In genomic region chr11:8863838-8864237, GRCh38 we compare ENCODE assay signal across 13 cellular contexts. TPM values are rescaled to one million over a fixed set of nuclear protein-coding genes. Genes with fewer than 3 reads are reported as not detected.
DNase-seq lines count a peak whose midpoint lies in the region; ATAC-seq and TF ChIP-seq lines count a peak whose summit lies in the region.
"Had no signal": no experiment of that assay in that cellular context is flagged by ENCODE, and none has a peak within 500 bp of the region (broad histone marks: within the 10 kb centered on the region; RNA-seq: fewer than 3 reads in every experiment).

No MANE protein-coding gene starts in this region.

- no peaks in the 10 kb centered on the region for H3K4me1 Mint-ChIP-seq in activated CD8-positive, alpha-beta T cell treated with anti-CD3 and anti-CD28 coated beads for 36 hours (ENCODE audit: low read depth)

- no peak overlapping the region for H3K27ac Mint-ChIP-seq in activated CD8-positive, alpha-beta T cell treated with anti-CD3 and anti-CD28 coated beads for 36 hours

- 64 to 79% methylated on average over 1 of the region's 1 CpG for WGBS in testis, 2 donors

- peaks cover 50% of the 10 kb centered on the region for H3K4me1 ChIP-seq in HAP-1
- H3K4me1 ChIP-seq in foreskin keratinocyte = peaks cover 9% of the 10 kb centered on the region
- peaks cover 4% of the 10 kb centered on the region for H3K4me1 ChIP-seq in testis
- H3K4me1 ChIP-seq: prostate gland had no signal

- H3K4me3 ChIP-seq in HAP-1 (no peak overlapping the region), testis (no peak overlapping the region)
- H3K4me3 ChIP-seq: gastroesophageal sphincter, prostate gland had no signal

- TF ChIP-seq CTCF in foreskin keratinocyte (conservative IDR thresholded peaks at IDR 0.05) (no peak), testis (IDR thresholded peaks at IDR 0.05) (no peak)
- TF ChIP-seq CTCF in activated CD8-positive, alpha-beta T cell treated with anti-CD3 and anti-CD28 coated beads for 36 hours (IDR thresholded peaks at IDR 0.05) = no peak

- H3K27me3 ChIP-seq in HAP-1 (ENCODE audit: low read depth) (no peaks in the 10 kb centered on the region), foreskin keratinocyte (no peaks in the 10 kb centered on the region), testis (no peaks in the 10 kb centered on the region)
- H3K27me3 ChIP-seq: gastroesophageal sphincter had no signal

- H3K9me3 Mint-ChIP-seq in activated CD8-positive, alpha-beta T cell treated with anti-CD3 and anti-CD28 coated beads for 36 hours = no peaks in the 10 kb centered on the region

- no peak overlapping the region for H3K4me3 Mint-ChIP-seq in activated CD8-positive, alpha-beta T cell treated with anti-CD3 and anti-CD28 coated beads for 36 hours

- H3K27me3 Mint-ChIP-seq in activated CD8-positive, alpha-beta T cell treated with anti-CD3 and anti-CD28 coated beads for 36 hours = peaks cover 34% of the 10 kb centered on the region

- CTCF ChIA-PET in HEK293T (lab: Yijun Ruan, JAX) = no interaction called here
- CTCF ChIA-PET in activated CD8-positive, alpha-beta T cell treated with anti-CD3 and anti-CD28 coated beads for 36 hours (lab: Charles Lee) = no interaction called here

- DNase-seq in HAP-1 (ENCODE audit: low spot score in 2 of 2) = peak; percentile 16 to 48
- peak; percentile 61 for DNase-seq in astrocyte of the hippocampus (ENCODE audit: low read depth, low spot score)
- DNase-seq in foreskin keratinocyte = peak in 1 of 2 donors; percentile 24
- no peak for DNase-seq in testis
- no peak for DNase-seq in HEK293T (ENCODE audit: extremely low spot score)
- no peak for DNase-seq in SHP77 (lab: John Stamatoyannopoulos, UW)
- DNase-seq in activated CD4-positive, alpha-beta T cell treated with anti-CD3 and anti-CD28 coated beads, Interleukin-2, amount 50 U/mL, for 4 hours = no peak
- no peak for DNase-seq in activated CD8-positive, alpha-beta T cell treated with anti-CD3 and anti-CD28 coated beads for 36 hours
- DNase-seq: anterior cingulate cortex, left ventricle myocardium superior, NCI-H146 had no signal

- H3K36me3 ChIP-seq in HAP-1 (replicated peaks) (no peaks in the 10 kb centered on the region), testis (ENCODE audit: low read depth, missing control alignments) (no peaks in the 10 kb centered on the region)
- H3K36me3 ChIP-seq: gastroesophageal sphincter, prostate gland had no signal

- in situ Hi-C loops in HAP-1 (cut with MboI; ENCODE audit: low sequenced_read_pairs) = no loop called here

- POLR2A ChIA-PET in HEK293T (lab: Yijun Ruan, JAX) = no interaction called here
- POLR2A ChIA-PET in activated CD8-positive, alpha-beta T cell treated with anti-CD3 and anti-CD28 coated beads for 36 hours (lab: Charles Lee) = no interaction called here

- ATAC-seq in foreskin keratinocyte = peak; percentile 23
- no peak for ATAC-seq in activated CD8-positive, alpha-beta T cell treated with anti-CD3 and anti-CD28 coated beads for 36 hours
- ATAC-seq: gastroesophageal sphincter, left ventricle myocardium superior had no signal

- no peaks in the 10 kb centered on the region for H3K36me3 Mint-ChIP-seq in activated CD8-positive, alpha-beta T cell treated with anti-CD3 and anti-CD28 coated beads for 36 hours (ENCODE audit: low read depth)

- no peak for TF ChIP-seq POLR2A in testis (IDR thresholded peaks at IDR 0.05)

- intact Hi-C loops in testis (cut with DNase I; ENCODE audit: low total_unique reads) = no loop called here
- intact Hi-C loops in activated CD8-positive, alpha-beta T cell treated with anti-CD3 and anti-CD28 coated beads for 36 hours (cut with micrococcal nuclease) = no loop called here

- H3K27ac ChIP-seq in foreskin keratinocyte (no peak overlapping the region), testis (peak overlapping the region; percentile 59 to 71)
- H3K27ac ChIP-seq: gastroesophageal sphincter, prostate gland had no signal

- no peaks in the 10 kb centered on the region for H3K9me3 ChIP-seq in HAP-1
- no peaks in the 10 kb centered on the region for H3K9me3 ChIP-seq in testis
- H3K9me3 ChIP-seq: gastroesophageal sphincter, prostate gland had no signal

TF ChIP-seq in HEK293T, 16 proteins besides CTCF, POLR2A, EP300 and RAD21:
- no peak for TF ChIP-seq NFRKB (IDR thresholded peaks at IDR 0.05)

RNA-seq across cellular contexts. Expression of gene AKIP1, which starts 47.2 kb away (rescaled TPM):
- total RNA-seq in foreskin keratinocyte (42.4 and 44.8 TPM in 2 replicates), testis (10 to 100 TPM; 38.5 to 40.4 TPM)
- polyA plus RNA-seq in foreskin keratinocyte (50.4 and 56.5 TPM in 2 replicates), testis (ENCODE audit: insufficient read depth, low read depth, low replicate concordance) (30.9 TPM)
- total RNA-seq in activated CD8-positive, alpha-beta T cell treated with anti-CD3 and anti-CD28 coated beads for 36 hours = 10 to 100 TPM; 27.8 to 28.2 TPM

Comparison
In these comparisons a context has a peak if more than half of its experiments do, and no peak if none do; other contexts are left out.
1. DNase-seq: peak in HAP-1 (2 of 2) and astrocyte of the hippocampus (single experiment); none in testis (single experiment), HEK293T (single experiment), SHP77 (0 of 2), activated CD4-positive, alpha-beta T cell treated with anti-CD3 and anti-CD28 coated beads, Interleukin-2, amount 50 U/mL, for 4 hours (0 of 2) and activated CD8-positive, alpha-beta T cell treated with anti-CD3 and anti-CD28 coated beads for 36 hours (single experiment).